ENCODE assay signal across 9 cellular contexts in the genomic region with DNA sequence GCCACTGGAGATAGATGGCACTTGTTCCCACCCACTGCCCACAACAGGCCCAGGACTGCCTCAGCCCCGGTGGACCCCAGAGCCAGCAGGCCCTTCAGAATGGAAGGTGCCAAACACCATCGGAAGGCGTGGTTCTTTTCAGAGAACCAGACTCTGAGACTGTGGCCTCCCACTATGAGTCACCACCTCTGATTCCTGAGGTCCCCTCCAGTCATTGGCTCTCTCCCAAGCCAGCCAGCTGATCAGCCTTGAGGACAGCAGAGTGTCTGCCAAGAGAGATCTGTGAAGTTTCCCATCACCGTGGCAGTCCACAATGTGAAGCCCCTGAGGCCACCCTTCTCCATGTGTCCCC. TPM values are rescaled to one million over a fixed set of nuclear protein-coding genes. Genes with fewer than 3 reads are reported as not detected.
DNase-seq lines count a peak whose midpoint lies in the region; ATAC-seq and TF ChIP-seq lines count a peak whose summit lies in the region.
"Had no signal": no experiment of that assay in that cellular context is flagged by ENCODE, and none has a peak within 500 bp of the region (broad histone marks: within the 10 kb centered on the region; RNA-seq: fewer than 3 reads in every experiment).

No MANE protein-coding gene starts in this region.

- H3K79me1 ChIP-seq in H9 (ENCODE audit: insufficient read depth, low read depth, low read length, poor library complexity, severe bottlenecking), result no peaks in the 10 kb centered on the region

- no peaks in the 10 kb centered on the region for H3K9me3 ChIP-seq in H9 (ENCODE audit: control insufficient read depth, low read depth, low read length)
- H3K9me3 ChIP-seq in psoas muscle, result no peaks in the 10 kb centered on the region

- CTCF ChIA-PET in activated CD4-positive, alpha-beta T cell treated with anti-CD3 and anti-CD28 coated beads for 36 hours (lab: Charles Lee), result interaction anchor here (1.0 kb wide), 1 partner anchor 9 kb away, joined by 5 read pairs; no protein-coding TSS in a partner anchor

- no peak overlapping the region for H2BK12ac ChIP-seq in H9 (ENCODE audit: insufficient read length, low read depth, low read length)

- H2AFZ ChIP-seq in H9 (ENCODE audit: low read length), result no peak overlapping the region

- H3K23ac ChIP-seq in H9 (ENCODE audit: insufficient read length, low read depth, low read length), result no peak overlapping the region

- intact Hi-C loops in activated CD4-positive, alpha-beta T cell treated with anti-CD3 and anti-CD28 coated beads for 36 hours (cut with DNase I, micrococcal nuclease), result loop anchor here in 1 of 2 experiments (1.0 kb wide), 1 partner anchor 10 kb away; no protein-coding TSS in a partner anchor
- intact Hi-C loops in psoas muscle (cut with DNase I), result no loop called here

- no peaks in the 10 kb centered on the region for H3K36me3 Mint-ChIP-seq in activated CD4-positive, alpha-beta T cell treated with anti-CD3 and anti-CD28 coated beads for 36 hours (ENCODE audit: low read depth)
- peaks cover 0 to 5% (median 3%) of the 10 kb centered on the region in 3 experiments; a peak in 5 of 7 replicates for H3K36me3 Mint-ChIP-seq in H9 (ENCODE audit: insufficient read depth in 1 of 3, low read depth in 3 of 3)
- H3K36me3 Mint-ChIP-seq: CD4-positive, alpha-beta memory T cell had no signal

- peak; percentile 75 for ATAC-seq in activated CD4-positive, alpha-beta T cell treated with anti-CD3 and anti-CD28 coated beads for 36 hours
- ATAC-seq in psoas muscle, result peak; percentile 86 to 95 (median 90)

- no peaks in the 10 kb centered on the region for H3K36me3 ChIP-seq in psoas muscle (ENCODE audit: insufficient read depth in 1 of 2, low read depth in 1 of 2)

- no peaks in the 10 kb centered on the region for H3K79me2 ChIP-seq in H9 (ENCODE audit: insufficient read depth, low read length)

- no peak overlapping the region for H3K14ac ChIP-seq in H9 (ENCODE audit: insufficient read depth, low read length)

- no peak overlapping the region for H3K4me3 ChIP-seq in psoas muscle

- no peak overlapping the region for H3K18ac ChIP-seq in H9 (ENCODE audit: insufficient read length, low read depth, low read length)

- H3K56ac ChIP-seq in H9 (ENCODE audit: insufficient read length, low read depth, low read length), result no peak overlapping the region

- H4K20me1 ChIP-seq in H9 (ENCODE audit: control insufficient read depth, insufficient read depth, insufficient read length), result no peaks in the 10 kb centered on the region

- WGBS in H9 (ENCODE audit: extremely low coverage, insufficient read length, low lambda C conversion rate), result no CpG with 5 or more reads among the region's 4 CpGs
- 5 to 12% (median 7%) methylated on average over 4 of the region's 4 CpGs for WGBS in psoas muscle, 3 donors

- no peak overlapping the region for H2AK5ac ChIP-seq in H9 (ENCODE audit: insufficient read length, low read length)

- no peaks in the 10 kb centered on the region for H3K23me2 ChIP-seq in H9 (ENCODE audit: insufficient read length, low read depth, low read length, poor library complexity, severe bottlenecking)

- H3K4me2 ChIP-seq in H9 (ENCODE audit: insufficient read depth, insufficient read length, low read length), result no peak overlapping the region

- DNase-seq in activated CD4-positive, alpha-beta T cell treated with anti-CD3 and anti-CD28 coated beads for 36 hours, result peak; percentile 76
- DNase-seq in activated CD4-positive, alpha-beta T cell treated with anti-CD3 and anti-CD28 coated beads for 1 hour, result no peak
- peak; percentile 47 for DNase-seq in H9
- peak; percentile 90 for DNase-seq in LHCN-M2 (ENCODE audit: low read depth)
- DNase-seq in activated CD4-positive, alpha-beta T cell treated with anti-CD3 and anti-CD28 coated beads, Interleukin-2, amount 50 U/mL, for 48 hours, result peak; percentile 60 to 72
- DNase-seq in globus pallidus (ENCODE audit: low spot score), result peak; percentile 57
- DNase-seq in psoas muscle, result peak; percentile 87 to 92
- DNase-seq in germinal center (ENCODE audit: low spot score), result no peak

- POLR2A ChIA-PET in activated CD4-positive, alpha-beta T cell treated with anti-CD3 and anti-CD28 coated beads for 36 hours (lab: Charles Lee), result interaction anchor here (1.4 kb wide), 1 partner anchor 9 kb away, joined by 3 read pairs; no protein-coding TSS in a partner anchor

- no peak overlapping the region for H4K91ac ChIP-seq in H9 (ENCODE audit: insufficient read length, low read depth, low read length)

- TF ChIP-seq CTCF in H9 (conservative IDR thresholded peaks at IDR 0.05), result no peak
- TF ChIP-seq CTCF in psoas muscle (IDR thresholded peaks at IDR 0.05), result no peak

- H4K8ac ChIP-seq in H9 (replicated peaks; ENCODE audit: insufficient read length, low read depth, low read length), result no peak overlapping the region

- H2BK15ac ChIP-seq in H9 (ENCODE audit: low read depth, low read length), result no peak overlapping the region

- no peak overlapping the region for H3K4me3 Mint-ChIP-seq in activated CD4-positive, alpha-beta T cell treated with anti-CD3 and anti-CD28 coated beads for 36 hours
- H3K4me3 Mint-ChIP-seq in H9, result no peak overlapping the region
- H3K4me3 Mint-ChIP-seq: CD4-positive, alpha-beta memory T cell had no signal

- peaks cover 4% of the 10 kb centered on the region for H3K27me3 Mint-ChIP-seq in activated CD4-positive, alpha-beta T cell treated with anti-CD3 and anti-CD28 coated beads for 36 hours
- H3K27me3 Mint-ChIP-seq in H9 (ENCODE audit: low read depth), result no peaks in the 10 kb centered on the region; the same call in 1 of the 2 replicates

- peaks cover 20% of the 10 kb centered on the region for H3K4me1 Mint-ChIP-seq in activated CD4-positive, alpha-beta T cell treated with anti-CD3 and anti-CD28 coated beads for 36 hours
- H3K4me1 Mint-ChIP-seq in H9, result peaks cover 4 to 7% of the 10 kb centered on the region in 2 experiments; a peak in 2 of 4 replicates
- H3K4me1 Mint-ChIP-seq: CD4-positive, alpha-beta memory T cell had no signal

- no peak overlapping the region for H2BK5ac ChIP-seq in H9 (ENCODE audit: insufficient read length, low read length)

- H3K27me3 ChIP-seq in H9 (ENCODE audit: insufficient read depth, low read length) (no peaks in the 10 kb centered on the region), psoas muscle (ENCODE audit: insufficient read depth in 3 of 3, low read length in 2 of 3) (no peaks in the 10 kb centered on the region)

- no peak overlapping the region for H4K5ac ChIP-seq in H9 (ENCODE audit: insufficient read length, low read depth, low read length)

- no peak overlapping the region for H3K9ac ChIP-seq in H9 (ENCODE audit: extremely low read depth, insufficient read length, low read length)

- H3K27ac ChIP-seq in H9 (ENCODE audit: insufficient read length, low read depth, low read length) (no peak overlapping the region), psoas muscle (peak overlapping the region; percentile 82)

- H2BK20ac ChIP-seq in H9 (ENCODE audit: low read depth, low read length, poor library complexity, severe bottlenecking), result no peak overlapping the region

- no peak overlapping the region for H3T11ph ChIP-seq in H9 (ENCODE audit: low read length)

- H3K4me1 ChIP-seq in H9 (ENCODE audit: insufficient read depth, low read length) (no peaks in the 10 kb centered on the region), psoas muscle (peaks cover 27% of the 10 kb centered on the region)

- no peak overlapping the region for H3K4ac ChIP-seq in H9 (ENCODE audit: low read depth, low read length)

- H3K9me3 Mint-ChIP-seq in activated CD4-positive, alpha-beta T cell treated with anti-CD3 and anti-CD28 coated beads for 36 hours (ENCODE audit: low read depth), result no peaks in the 10 kb centered on the region
- H3K9me3 Mint-ChIP-seq in H9, result peaks cover 3% of the 10 kb centered on the region in 2 experiments; a peak in 2 of 5 replicates
- H3K9me3 Mint-ChIP-seq: CD4-positive, alpha-beta memory T cell had no signal

- H3K27ac Mint-ChIP-seq in activated CD4-positive, alpha-beta T cell treated with anti-CD3 and anti-CD28 coated beads for 36 hours, result no peak overlapping the region
- peak overlapping the region in 2 of 3 experiments; percentile 31 to 70; a peak in 2 of 7 replicates for H3K27ac Mint-ChIP-seq in H9

- no peak overlapping the region for H2BK120ac ChIP-seq in H9 (ENCODE audit: low read depth, low read length, poor library complexity, severe bottlenecking)

RNA-seq across cellular contexts. Expression of a gene that starts 10.4 kb away (rescaled TPM):
- total RNA-seq in activated CD4-positive, alpha-beta T cell treated with anti-CD3 and anti-CD28 coated beads for 36 hours, result 10 to 100 TPM; 35.2 to 35.6 TPM
- total RNA-seq in H9 (2021) (25.8 and 26.8 TPM in 2 replicates), LHCN-M2 (2014; rRNA removed) (32.6 and 38.4 TPM in 2 replicates), psoas muscle (10 to 100 TPM; 25.9 to 37.1 (median 30.9) TPM)
- 7.3 TPM for polyA plus RNA-seq in LHCN-M2 (2012)
- 10 to 100 TPM in 1 of 3 donors, 1 to 10 TPM in 2; 4.2 to 11.7 (median 7.2) TPM for polyA plus RNA-seq in psoas muscle

RNA-seq across cellular contexts. Expression of a gene that starts 20.0 kb away (rescaled TPM):
- total RNA-seq in activated CD4-positive, alpha-beta T cell treated with anti-CD3 and anti-CD28 coated beads for 36 hours, result not detected
- total RNA-seq in H9 (2021) (0.37 and 0.61 TPM in 2 replicates), LHCN-M2 (2014; rRNA removed) (not detected in 2 replicates), psoas muscle (under 1 TPM in 1 of 4 donors, not detected in 3; 0.60 TPM)
- 0.13 TPM for polyA plus RNA-seq in LHCN-M2 (2012)
- polyA plus RNA-seq in psoas muscle, result under 1 TPM in 1 of 3 donors, not detected in 2; 0.05 TPM
- total RNA-seq: CD4-positive, alpha-beta memory T cell had no signal
- polyA plus RNA-seq: CD4-positive, alpha-beta memory T cell had no signal

Comparison
In these comparisons a context has a peak if more than half of its experiments do, and no peak if none do; other contexts are left out.
1. DNase-seq: peak in activated CD4-positive, alpha-beta T cell treated with anti-CD3 and anti-CD28 coated beads for 36 hours (single experiment), H9 (single experiment), LHCN-M2 (single experiment), activated CD4-positive, alpha-beta T cell treated with anti-CD3 and anti-CD28 coated beads, Interleukin-2, amount 50 U/mL, for 48 hours (2 of 2), globus pallidus (single experiment) and psoas muscle (2 of 2); none in activated CD4-positive, alpha-beta T cell treated with anti-CD3 and anti-CD28 coated beads for 1 hour (single experiment) and germinal center (single experiment).